26 cellular contexts compared by ENCODE assay signal in the genomic region with DNA sequence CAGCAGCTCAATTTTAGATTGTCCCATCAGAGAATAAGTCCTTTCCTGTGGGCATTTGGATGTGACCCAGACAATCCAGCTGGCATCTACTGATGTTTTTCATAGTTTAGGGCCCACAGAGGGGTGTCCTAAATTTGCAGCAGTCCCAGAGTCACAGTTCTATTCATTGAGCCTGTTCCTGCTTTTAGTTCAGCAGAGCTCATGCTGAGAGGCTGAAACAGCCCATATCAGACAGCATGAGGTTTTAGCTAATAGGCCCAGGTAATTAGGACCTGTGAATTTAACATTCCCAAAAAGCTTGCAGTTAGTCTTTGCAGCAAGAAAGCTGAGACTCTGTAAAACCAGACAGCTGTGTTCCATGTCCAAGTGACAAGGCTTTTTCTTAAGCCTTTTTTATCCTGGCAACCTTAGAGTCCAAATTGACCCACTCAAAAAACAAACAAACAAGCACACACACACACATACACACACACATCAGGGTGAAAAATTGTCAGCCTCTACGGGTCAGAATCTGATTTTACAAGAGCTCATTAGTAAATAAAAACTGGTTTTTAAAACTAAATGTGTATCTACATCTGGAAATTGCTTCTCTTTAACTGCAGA. TPM values are rescaled to one million over a fixed set of nuclear protein-coding genes. Genes with fewer than 3 reads are reported as not detected.
DNase-seq lines count a peak whose midpoint lies in the region; ATAC-seq and TF ChIP-seq lines count a peak whose summit lies in the region.
"Had no signal": no experiment of that assay in that cellular context is flagged by ENCODE, and none has a peak within 500 bp of the region (broad histone marks: within the 10 kb centered on the region; RNA-seq: fewer than 3 reads in every experiment).

No MANE protein-coding gene starts in this region.

- ATAC-seq in HG03460 (IDR thresholded peaks at IDR 0.05; ENCODE audit: unreplicated experiment) (no peak), HG03159 (IDR thresholded peaks at IDR 0.05; ENCODE audit: unreplicated experiment) (no peak)
- ATAC-seq: heart right ventricle had no signal

- no peak overlapping the region for H2AFZ ChIP-seq in neuronal stem cell (ENCODE audit: low read length)

- H3K27ac ChIP-seq in HEK293 (ENCODE audit: extremely low read depth, low read depth, low read length) = no peak overlapping the region
- H3K27ac ChIP-seq in neuronal stem cell (replicated peaks; ENCODE audit: low read length) = peak overlapping the region; percentile 43
- H3K27ac ChIP-seq: C4-2B, heart right ventricle, neutrophil, prostate gland, thoracic aorta, vagina had no signal

- peaks cover 4% of the 10 kb centered on the region for H3K79me1 ChIP-seq in neuronal stem cell (ENCODE audit: low read depth, low read length)

- no peaks in the 10 kb centered on the region for H3K9me3 ChIP-seq in HEK293 (ENCODE audit: control insufficient read depth, insufficient read depth, low read depth, low read length)
- peaks cover 3 to 12% of the 10 kb centered on the region in 2 donors for H3K9me3 ChIP-seq in neuronal stem cell (replicated peaks in 1 of 2; ENCODE audit: control insufficient read depth in 2 of 2, insufficient read depth in 1 of 2, low read depth in 1 of 2, low read length in 2 of 2)
- H3K9me3 ChIP-seq: Caco-2, MG63, neutrophil, prostate gland, thoracic aorta, vagina had no signal

- H3K36me3 ChIP-seq in HEK293 (ENCODE audit: control insufficient read depth in 2 of 2, insufficient read depth in 1 of 2, low read length in 2 of 2) (no peaks in the 10 kb centered on the region), neuronal stem cell (replicated peaks in 1 of 2; ENCODE audit: control insufficient read depth in 2 of 2, insufficient read depth in 2 of 2, low read length in 2 of 2) (no peaks in the 10 kb centered on the region)
- H3K36me3 ChIP-seq: heart right ventricle, MG63, neutrophil, prostate gland, thoracic aorta, vagina had no signal

- no peaks in the 10 kb centered on the region for H3K27me3 ChIP-seq in neuronal stem cell (ENCODE audit: control insufficient read depth in 3 of 3, insufficient read depth in 3 of 3, low read depth in 1 of 3, low read length in 3 of 3)
- H3K27me3 ChIP-seq: heart right ventricle, MG63, neutrophil, vagina had no signal

- CTCF ChIA-PET in HEK293 (lab: Yijun Ruan, JAX) = no interaction called here

- no peak overlapping the region for H3K18ac ChIP-seq in neuronal stem cell (ENCODE audit: low read length)

- H3K4me1 ChIP-seq in HEK293 (ENCODE audit: control insufficient read depth, insufficient read depth, low read length) (peaks cover 9% of the 10 kb centered on the region; the same call in 1 of the 2 replicates), neuronal stem cell (ENCODE audit: control insufficient read depth in 2 of 2, insufficient read depth in 1 of 2, low read depth in 1 of 2, low read length in 2 of 2) (peaks cover 8 to 11% of the 10 kb centered on the region in 2 donors)
- H3K4me1 ChIP-seq: Caco-2 had no signal

- no peak overlapping the region for H3K14ac ChIP-seq in neuronal stem cell (ENCODE audit: low read length)

- H3K4ac ChIP-seq in neuronal stem cell (ENCODE audit: low read length) = no peak overlapping the region

- no peak overlapping the region for H2BK15ac ChIP-seq in neuronal stem cell (ENCODE audit: low read length)

- no peak overlapping the region for H4K8ac ChIP-seq in neuronal stem cell (ENCODE audit: low read depth, low read length)

- no peak overlapping the region for H2BK12ac ChIP-seq in neuronal stem cell (ENCODE audit: low read length)

- H3K4me3 ChIP-seq in HEK293 (ENCODE audit: low read depth, low read length) = no peak overlapping the region
- H3K4me3 ChIP-seq in neuronal stem cell (ENCODE audit: low read length in 2 of 2) = no peak overlapping the region
- H3K4me3 ChIP-seq: heart right ventricle, MG63, prostate gland, thoracic aorta, vagina had no signal

- H3K4me2 ChIP-seq in neuronal stem cell (ENCODE audit: insufficient read depth, low read length, poor library complexity, severe bottlenecking) = no peak overlapping the region

- TF ChIP-seq CTCF in HEK293 (tag by site-specific recombination; IDR thresholded peaks at IDR 0.05) = no peak

- H4K91ac ChIP-seq in neuronal stem cell (ENCODE audit: low read depth, low read length, poor library complexity) = no peak overlapping the region

- H3K23ac ChIP-seq in neuronal stem cell (ENCODE audit: low read depth, low read length, poor library complexity) = no peak overlapping the region

- no peak overlapping the region for H2AK5ac ChIP-seq in neuronal stem cell (ENCODE audit: low read depth, low read length)

- DNase-seq in NCI-H69 (lab: John Stamatoyannopoulos, UW) = peak; percentile 86
- peak; percentile 12 for DNase-seq in fibroblast of gingiva (ENCODE audit: low read depth)
- DNase-seq in neuronal stem cell (ENCODE audit: low spot score) = peak; percentile 42
- no peak for DNase-seq in activated CD4-positive, alpha-beta T cell treated with anti-CD3 and anti-CD28 coated beads, Interleukin-2, amount 50 U/mL, for 48 hours
- DNase-seq in GM19240 (ENCODE audit: insufficient read length, low spot score) = no peak
- DNase-seq: activated CD4-positive, alpha-beta memory T cell treated with anti-CD3 and anti-CD28 coated beads for 36 hours; activated CD8-positive, alpha-beta memory T cell treated with anti-CD3 and anti-CD28 coated beads, Interleukin-2, amount 50 U/mL, for 4 hours; activated naive CD4-positive, alpha-beta T cell treated with anti-CD3 and anti-CD28 coated beads, Interleukin-2, amount 10 ng/mL, durations not matched to agents 7 days and 5 days; amygdala; Caco-2; DMS79 treated with DMSO at 0.1 percent for 48 hours; effector CD8-positive, alpha-beta T cell; foreskin fibroblast; heart right ventricle; MG63; NCI-H2107; stimulated activated naive CD4-positive, alpha-beta T cell treated with Interleukin-2 at 50 U/mL for 16 hours; SW 1271 had no signal

- H2BK120ac ChIP-seq in neuronal stem cell (ENCODE audit: low read depth, low read length) = no peak overlapping the region

- H3K9ac ChIP-seq in neuronal stem cell (ENCODE audit: low read depth, low read length, poor library complexity) = no peak overlapping the region

- H2BK5ac ChIP-seq in neuronal stem cell (ENCODE audit: low read length) = no peak overlapping the region

- POLR2A ChIA-PET in HEK293 (lab: Yijun Ruan, JAX) = interaction anchor here (1.4 kb wide), 1 partner anchor 34 kb away, joined by 5 read pairs; the partner anchor contains the start of genes ANKIB1 and KRIT1

- no CpG with 5 or more reads among the region's 1 CpG for WGBS in neuronal stem cell (ENCODE audit: extremely low coverage in 2 of 2, insufficient read length in 2 of 2, insufficient replicate concordance in 1 of 2), 2 donors

TF ChIP-seq in HEK293, 187 proteins besides CTCF, POLR2A, EP300 and RAD21:
- TF ChIP-seq ZIC2 (tag by site-specific recombination; IDR thresholded peaks at IDR 0.05) (peak; percentile 18; the same call in 1 of the 2 replicates), ZNF626 (tag by site-specific recombination; IDR thresholded peaks at IDR 0.05) (no peak)

RNA-seq across cellular contexts. Expression of gene ANKIB1, which starts 33.8 kb away (rescaled TPM):
- polyA plus RNA-seq in neuronal stem cell (2013, experiment 1 of 2) = 20.9 TPM
- polyA plus RNA-seq in neuronal stem cell (2013, experiment 2 of 2) = 22.6 TPM

RNA-seq across cellular contexts. Expression of gene KRIT1, which starts 33.8 kb away (rescaled TPM):
- 31.3 TPM for polyA plus RNA-seq in neuronal stem cell (2013, experiment 1 of 2)
- polyA plus RNA-seq in neuronal stem cell (2013, experiment 2 of 2) = 36.2 TPM

Comparison
In these comparisons a context has a peak if more than half of its experiments do, and no peak if none do; other contexts are left out.
1. DNase-seq: peak in NCI-H69 (single experiment), fibroblast of gingiva (single experiment) and neuronal stem cell (single experiment); none in activated CD4-positive, alpha-beta T cell treated with anti-CD3 and anti-CD28 coated beads, Interleukin-2, amount 50 U/mL, for 48 hours (0 of 2) and GM19240 (single experiment).